ENCODE assay signal across 4 cellular contexts in genomic region chr11:83294208-83294607, GRCh38.
TF ChIP-seq lines count a peak whose summit lies in the region.

No MANE protein-coding gene starts in this region.

TF ChIP-seq in A549, 52 proteins besides CTCF, POLR2A, EP300 and RAD21:
- TF ChIP-seq REST (IDR thresholded peaks at IDR 0.05) (peak; percentile 51; the same call in 1 of the 2 replicates), USF2 (IDR thresholded peaks at IDR 0.05) (no peak)

TF ChIP-seq in HEK293, 187 proteins besides CTCF, POLR2A, EP300 and RAD21 (continued from another document):
- TF ChIP-seq KLF10 (tag by site-specific recombination; IDR thresholded peaks at IDR 0.05) (no peak), REST (tag by site-specific recombination; IDR thresholded peaks at IDR 0.05) (peak; percentile 73), ZNF248 (tag by site-specific recombination; IDR thresholded peaks at IDR 0.05) (no peak)

TF ChIP-seq in K562, 482 proteins besides CTCF, POLR2A, EP300 and RAD21 (continued from another document):
- TF ChIP-seq KDM5B (IDR thresholded peaks at IDR 0.05; ENCODE audit: insufficient replicate concordance, low read depth, low read length) (no peak), ZNF354B (CRISPR knock-in tag; IDR thresholded peaks at IDR 0.05) (no peak), RREB1 (CRISPR knock-in tag; IDR thresholded peaks at IDR 0.05) (no peak), PCBP2 (IDR thresholded peaks at IDR 0.05; ENCODE audit: low read depth, low read length, poor library complexity, severe bottlenecking) (no peak)

TF ChIP-seq in neural cell, 6 proteins besides CTCF, POLR2A, EP300 and RAD21 (continued from another document):
- TF ChIP-seq REST (IDR thresholded peaks at IDR 0.05; ENCODE audit: borderline replicate concordance) (no peak), TAF1 (IDR thresholded peaks at IDR 0.05; ENCODE audit: low read depth) (no peak), SMC3 (conservative IDR thresholded peaks at IDR 0.05; ENCODE audit: poor library complexity) (no peak)
